ENCODE assay signal across 10 cellular contexts in genomic region chr16:88754912-88755744, GRCh38. TPM values are rescaled to one million over a fixed set of nuclear protein-coding genes. Genes with fewer than 3 reads are reported as not detected.
A peak's percentile ranks its signal among the peaks of the same experiment; 100 is the strongest.
DNase-seq lines count a peak whose midpoint lies in the region; ATAC-seq and TF ChIP-seq lines count a peak whose summit lies in the region.
"Had no signal": no experiment of that assay in that cellular context is flagged by ENCODE, and none has a peak within 500 bp of the region (broad histone marks: within the 10 kb centered on the region; RNA-seq: fewer than 3 reads in every experiment).

No MANE protein-coding gene starts in this region.

- peaks cover 29% of the 10 kb centered on the region for H3K4me1 Mint-ChIP-seq in GM23338

- peaks cover 16% of the 10 kb centered on the region; the same call in 1 of the 2 replicates for H3F3A ChIP-seq in GM23338 (replicated peaks; ENCODE audit: low read depth)

- peak overlapping the region; percentile 50; the same call in 1 of the 2 replicates for H3K27ac ChIP-seq in GM23338 (ENCODE audit: low read depth)
- peak overlapping the region; percentile 63 for H3K27ac ChIP-seq in RWPE2 (ENCODE audit: poor library complexity, severe bottlenecking)
- H3K27ac ChIP-seq in esophagus muscularis mucosa (replicated peaks in 1 of 4) = peak overlapping the region; percentile 49 to 94 (median 72)
- H3K27ac ChIP-seq: dorsolateral prefrontal cortex, vagina had no signal

- peak; percentile 60 to 67 for TF ChIP-seq CTCF in GM23338 (conservative IDR thresholded peaks at IDR 0.05; ENCODE audit: low read depth in 2 of 2)
- TF ChIP-seq CTCF in RWPE2 (IDR thresholded peaks at IDR 0.05; ENCODE audit: poor library complexity, severe bottlenecking) = peak; percentile 49
- TF ChIP-seq CTCF in esophagus muscularis mucosa (IDR thresholded peaks at IDR 0.05) = peak in 2 of 3 experiments; percentile 35 to 38
- peak; percentile 48 for TF ChIP-seq CTCF in retinal pigment epithelial cell (conservative IDR thresholded peaks at IDR 0.05; ENCODE audit: low read depth, low read length)

- no peak for TF ChIP-seq EP300 in esophagus muscularis mucosa (IDR thresholded peaks at IDR 0.05)

- no peak for TF ChIP-seq POLR2A in esophagus muscularis mucosa (IDR thresholded peaks at IDR 0.05; ENCODE audit: low read depth)

- peaks cover 21% of the 10 kb centered on the region for H3K27me3 Mint-ChIP-seq in GM23338 (ENCODE audit: insufficient read depth, low read depth, poor library complexity)
- H3K27me3 Mint-ChIP-seq: activated B cell treated with CpG ODN at 0.5 μM for 24 hours had no signal

- no peak overlapping the region for H2AFZ ChIP-seq in GM23338

- H3K9me2 ChIP-seq in GM23338 (ENCODE audit: insufficient read depth) = no peaks in the 10 kb centered on the region

- 68% methylated on average over 31 of the region's 42 CpGs for WGBS in esophagus muscularis mucosa

- H3K27me3 ChIP-seq in GM23338 (ENCODE audit: insufficient read depth) (no peaks in the 10 kb centered on the region), RWPE2 (ENCODE audit: insufficient read depth, poor library complexity, severe bottlenecking) (no peaks in the 10 kb centered on the region), esophagus muscularis mucosa (no peaks in the 10 kb centered on the region)
- H3K27me3 ChIP-seq: dorsolateral prefrontal cortex, vagina had no signal

- DNase-seq in GM23338 (ENCODE audit: low spot score) = peak; percentile 78
- no peak for DNase-seq in RWPE2 (ENCODE audit: low spot score)
- no peak for DNase-seq in esophagus muscularis mucosa (ENCODE audit: extremely low spot score)
- DNase-seq in retinal pigment epithelial cell (ENCODE audit: low read depth) = no peak
- DNase-seq in SW480 (ENCODE audit: low spot score) = no peak
- DNase-seq in NCI-H2107 (lab: John Stamatoyannopoulos, UW) = no peak
- DNase-seq in SW 1271 (lab: John Stamatoyannopoulos, UW) = no peak
- DNase-seq: activated B cell treated with CpG ODN at 0.5 μM for 24 hours had no signal

- peak; percentile 69 for ATAC-seq in GM23338
- ATAC-seq in RWPE2 (ENCODE audit: low read depth) = peak; percentile 83

- no peaks in the 10 kb centered on the region for H4K20me1 ChIP-seq in GM23338 (replicated peaks; ENCODE audit: insufficient read depth)

- peak overlapping the region; percentile 82; the same call in 1 of the 2 replicates for H3K27ac Mint-ChIP-seq in GM23338
- H3K27ac Mint-ChIP-seq: activated B cell treated with CpG ODN at 0.5 μM for 24 hours had no signal

- H3K36me3 ChIP-seq in GM23338 (ENCODE audit: insufficient read depth) (no peaks in the 10 kb centered on the region), RWPE2 (ENCODE audit: low read depth) (peaks cover 23% of the 10 kb centered on the region), esophagus muscularis mucosa (peaks cover 0 to 17% (median 6%) of the 10 kb centered on the region in 4 donors)
- H3K36me3 ChIP-seq: vagina had no signal

- no peaks in the 10 kb centered on the region; the same call in 1 of the 2 replicates for H3K79me2 ChIP-seq in GM23338 (replicated peaks; ENCODE audit: insufficient read depth)

- H3K9me3 ChIP-seq in RWPE2 (ENCODE audit: severe bottlenecking) (no peaks in the 10 kb centered on the region), esophagus muscularis mucosa (no peaks in the 10 kb centered on the region)
- H3K9me3 ChIP-seq: vagina had no signal

- H3K4me3 Mint-ChIP-seq in GM23338 = peak overlapping the region; percentile 51
- H3K4me3 Mint-ChIP-seq: activated B cell treated with CpG ODN at 0.5 μM for 24 hours had no signal

- H3K4me3 ChIP-seq in GM23338 (no peak overlapping the region), RWPE2 (ENCODE audit: severe bottlenecking) (no peak overlapping the region), esophagus muscularis mucosa (no peak overlapping the region), retinal pigment epithelial cell (ENCODE audit: low read length) (no peak overlapping the region)
- H3K4me3 ChIP-seq: vagina had no signal

- H3K4me1 ChIP-seq in GM23338 (ENCODE audit: insufficient read depth) (peaks cover 5% of the 10 kb centered on the region; the same call in 1 of the 2 replicates), RWPE2 (ENCODE audit: insufficient read depth, poor library complexity, severe bottlenecking) (peaks cover 9% of the 10 kb centered on the region), esophagus muscularis mucosa (peaks cover 25 to 89% (median 71%) of the 10 kb centered on the region in 4 donors)

- no peaks in the 10 kb centered on the region for H3K9me3 Mint-ChIP-seq in GM23338
- H3K9me3 Mint-ChIP-seq: activated B cell treated with CpG ODN at 0.5 μM for 24 hours had no signal

- peaks cover 3% of the 10 kb centered on the region; the same call in 1 of the 3 replicates for H3K36me3 Mint-ChIP-seq in GM23338 (ENCODE audit: low read depth)

- 0 out of 2 replicates have a peak overlapping the region, but pooled peaks have one; percentile 32 for H3K4me2 ChIP-seq in GM23338

- intact Hi-C loops in esophagus muscularis mucosa (cut with DNase I) = no loop called here

TF ChIP-seq in GM23338, 12 proteins besides CTCF, POLR2A, EP300 and RAD21 (continues in another document):
- no peak for TF ChIP-seq ZNF331 (CRISPR knock-in tag; IDR thresholded peaks at IDR 0.05; ENCODE audit: low read depth)
- TF ChIP-seq ZNF114 (CRISPR knock-in tag; IDR thresholded peaks at IDR 0.05) = no peak
- no peak for TF ChIP-seq REST (IDR thresholded peaks at IDR 0.05; ENCODE audit: unreplicated experiment)
- no peak for TF ChIP-seq EZH2phosphoT487 (IDR thresholded peaks at IDR 0.05; ENCODE audit: unreplicated experiment)
- TF ChIP-seq STAT1 (IDR thresholded peaks at IDR 0.05; ENCODE audit: unreplicated experiment) = no peak
- TF ChIP-seq ETS1 (IDR thresholded peaks at IDR 0.05) = no peak
- no peak for TF ChIP-seq CREB1 (CRISPR knock-in tag; IDR thresholded peaks at IDR 0.05; ENCODE audit: low read depth)
- no peak for TF ChIP-seq NANOG (IDR thresholded peaks at IDR 0.05; ENCODE audit: borderline replicate concordance)
- TF ChIP-seq EZH2 (IDR thresholded peaks at IDR 0.05; ENCODE audit: low read depth, unreplicated experiment) = no peak
- TF ChIP-seq POLR2AphosphoS5 (IDR thresholded peaks at IDR 0.05; ENCODE audit: low read depth) = no peak
- no peak for TF ChIP-seq JUNB (IDR thresholded peaks at IDR 0.05; ENCODE audit: unreplicated experiment)

RNA-seq across cellular contexts. Expression of gene PIEZO1, which starts 29.9 kb away (rescaled TPM):
- total RNA-seq in GM23338 (2014; rRNA removed; shearing (Covaris generic)) = 56.2 and 70.1 TPM in 2 replicates
- 29.6 and 30.4 TPM in 2 replicates for polyA plus RNA-seq in GM23338 (2016; fragmentation: Nextera tagmentation; extraction: Ambion mirVana)
- total RNA-seq in esophagus muscularis mucosa = 100 to 1,000 TPM; 140 to 298 (median 182) TPM

RNA-seq across cellular contexts. Expression of gene CDT1, which starts 48.5 kb away (rescaled TPM):
- 114 and 187 TPM in 2 replicates for total RNA-seq in GM23338 (2014; rRNA removed; shearing (Covaris generic))
- polyA plus RNA-seq in GM23338 (2016; fragmentation: Nextera tagmentation; extraction: Ambion mirVana) = 32.6 and 36.1 TPM in 2 replicates
- 1 to 10 TPM in 1 of 4 donors, under 1 TPM in 2, not detected in 1; 0.17 to 1.4 (median 0.34) TPM for total RNA-seq in esophagus muscularis mucosa

RNA-seq across cellular contexts. Expression of gene CTU2, which starts 48.8 kb away (rescaled TPM):
- 15.4 and 22.3 TPM in 2 replicates for total RNA-seq in GM23338 (2014; rRNA removed; shearing (Covaris generic))
- polyA plus RNA-seq in GM23338 (2016; fragmentation: Nextera tagmentation; extraction: Ambion mirVana) = 25.7 and 33.6 TPM in 2 replicates
- 10 to 100 TPM in 2 of 4 donors, 1 to 10 TPM in 2; 8.9 to 14.7 (median 10.3) TPM for total RNA-seq in esophagus muscularis mucosa

RNA-seq across cellular contexts. Expression of gene RNF166, which starts 48.9 kb away (rescaled TPM):
- total RNA-seq in GM23338 (2014; rRNA removed; shearing (Covaris generic)) = 39.6 and 43.4 TPM in 2 replicates
- 24.9 and 27.8 TPM in 2 replicates for polyA plus RNA-seq in GM23338 (2016; fragmentation: Nextera tagmentation; extraction: Ambion mirVana)
- total RNA-seq in esophagus muscularis mucosa = 10 to 100 TPM; 23.3 to 33.5 (median 27.5) TPM

RNA-seq across cellular contexts. Expression of gene APRT, which starts 56.6 kb away (rescaled TPM):
- 250 and 258 TPM in 2 replicates for total RNA-seq in GM23338 (2014; rRNA removed; shearing (Covaris generic))
- 522 and 536 TPM in 2 replicates for polyA plus RNA-seq in GM23338 (2016; fragmentation: Nextera tagmentation; extraction: Ambion mirVana)
- 100 to 1,000 TPM in 2 of 4 donors, 10 to 100 TPM in 2; 60.6 to 141 (median 98.6) TPM for total RNA-seq in esophagus muscularis mucosa

Comparison
In these comparisons a context has a peak if more than half of its experiments do, and no peak if none do; other contexts are left out.
1. RNA of gene CDT1, which starts 48.5 kb away (total RNA-seq): 114 to 187 TPM in GM23338; 0.17 to 1.4 TPM in esophagus muscularis mucosa; every median in the first group is over 10 times any median in the second.
2. Peak in every context shown above with its lines, with median percentiles within 50 percentile points of each other: H3K27ac ChIP-seq and CTCF ChIP-seq.